In the genomic region with DNA sequence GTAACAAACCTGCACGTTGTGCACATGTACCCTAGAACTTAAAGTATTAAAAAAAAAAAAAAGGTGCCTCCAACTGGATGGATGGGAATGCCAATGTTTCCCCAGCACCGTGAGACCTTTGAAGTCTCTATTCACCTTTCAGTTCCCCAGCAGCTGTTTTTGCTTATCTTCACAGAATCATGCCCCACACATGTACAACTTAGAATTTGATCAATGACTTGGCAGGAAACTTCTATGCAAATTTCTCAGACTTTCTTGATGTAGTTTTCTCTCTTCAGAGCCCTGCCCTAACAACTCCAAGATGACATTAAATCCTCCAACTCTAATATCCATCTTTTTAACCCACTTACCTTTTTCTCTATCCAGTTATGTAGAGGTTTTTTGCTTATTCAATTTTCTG, we compare ENCODE assay signal across 23 cellular contexts.
"Had no signal": no experiment of that assay in that cellular context is flagged by ENCODE, and none has a peak within 500 bp of the region (broad histone marks: within the 10 kb centered on the region; RNA-seq: fewer than 3 reads in every experiment).

No MANE protein-coding gene starts in this region.

- H3K36me3 Mint-ChIP-seq: mesothelial cell of epicardium had no signal

- DNase-seq: colonic mucosa; cortex of kidney; effector CD8-positive, alpha-beta T cell; effector memory CD8-positive, alpha-beta T cell; endodermal cell; erythroblast; esophagus squamous epithelium; foreskin fibroblast; foreskin melanocyte; gastrocnemius medialis; glutamatergic neuron; head of caudate nucleus; heart right ventricle; hippocampal formation; left cardiac atrium; left lung; left ventricle myocardium superior; lower lobe of right lung; mesenchymal stem cell; mucosa of descending colon had no signal

- H3K4me3 Mint-ChIP-seq: dendritic cell treated with granulocyte-macrophage colony-stimulating factor and Interleukin-4, amounts not matched to agents 40 ng/mL and 50 ng/mL, for 4 days; effector memory CD8-positive, alpha-beta T cell; endodermal cell; mesothelial cell of epicardium had no signal

- ATAC-seq: effector memory CD8-positive, alpha-beta T cell; esophagus mucosa; gastrocnemius medialis; heart right ventricle; left cardiac atrium; left lung; left ventricle myocardium superior; lower lobe of right lung; mucosa of descending colon had no signal

- H3K4me1 Mint-ChIP-seq: endodermal cell, mesothelial cell of epicardium had no signal

- H3K9me3 Mint-ChIP-seq: effector memory CD8-positive, alpha-beta T cell had no signal

- H3K27me3 Mint-ChIP-seq: dendritic cell treated with granulocyte-macrophage colony-stimulating factor and Interleukin-4, amounts not matched to agents 40 ng/mL and 50 ng/mL, for 4 days; effector memory CD8-positive, alpha-beta T cell had no signal

- H3K27ac Mint-ChIP-seq: dendritic cell treated with granulocyte-macrophage colony-stimulating factor and Interleukin-4, amounts not matched to agents 40 ng/mL and 50 ng/mL, for 4 days; effector memory CD8-positive, alpha-beta T cell; endodermal cell; mesothelial cell of epicardium had no signal
